ENCODE assay signal across 1 cellular context in the genomic region with DNA sequence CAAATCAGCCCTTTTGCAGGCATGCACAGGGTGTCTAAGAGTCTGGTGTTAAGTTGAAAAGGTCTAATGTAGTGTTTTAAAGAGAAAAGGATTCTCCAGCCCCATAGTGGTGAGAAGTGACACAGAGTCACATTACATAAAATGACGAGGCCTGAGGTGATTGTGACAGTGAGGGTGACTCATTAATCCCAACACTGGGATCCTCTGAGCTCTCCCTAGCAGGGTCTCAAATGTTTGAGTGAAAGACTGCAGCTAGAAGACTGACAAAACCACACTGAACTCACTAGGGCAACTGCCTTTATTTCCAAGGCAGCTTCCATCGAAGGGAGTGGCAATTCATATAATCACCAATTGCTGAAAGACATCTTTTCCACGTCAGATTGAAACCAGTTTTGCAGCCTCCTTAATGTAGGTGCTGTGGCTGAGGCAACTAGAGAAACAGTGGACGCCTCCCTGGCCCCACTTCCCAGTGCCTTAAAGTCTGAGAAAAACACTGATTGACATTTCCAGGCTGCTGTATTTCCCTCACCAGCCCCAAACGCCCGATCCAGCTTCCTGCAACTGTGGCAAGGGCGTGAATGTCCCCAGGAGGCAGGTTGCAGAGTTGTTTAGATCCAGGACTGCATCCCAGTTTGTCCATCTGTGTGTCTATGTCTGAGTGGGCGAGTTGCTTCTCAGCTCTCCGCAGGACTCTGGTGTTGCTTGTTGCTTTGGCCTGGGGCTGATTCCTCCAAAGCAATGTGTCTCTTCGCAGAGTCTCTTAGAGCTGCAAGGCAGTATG.
TF ChIP-seq lines count a peak whose summit lies in the region.

No MANE protein-coding gene starts in this region.

TF ChIP-seq in HEK293, 187 proteins besides CTCF, POLR2A, EP300 and RAD21 (continued from another document):
- TF ChIP-seq ZNF518A (tag by site-specific recombination; conservative IDR thresholded peaks at IDR 0.05; ENCODE audit: low read depth) (no peak), ZBTB21 (tag by site-specific recombination; IDR thresholded peaks at IDR 0.05) (0 out of 2 replicates have a peak, but pooled peaks have one; percentile 38), WT1 (tag by site-specific recombination; IDR thresholded peaks at IDR 0.05) (no peak), ZNF423 (tag by site-specific recombination; IDR thresholded peaks at IDR 0.05) (no peak), ZNF121 (tag by site-specific recombination; IDR thresholded peaks at IDR 0.05) (no peak), ZNF677 (tag by site-specific recombination; IDR thresholded peaks at IDR 0.05) (no peak), ZSCAN16 (tag by site-specific recombination; IDR thresholded peaks at IDR 0.05) (no peak)
